In genomic region chr20:11585752-11586352, GRCh38 we compare ENCODE assay signal across 9 cellular contexts.
DNase-seq lines count a peak whose midpoint lies in the region; ATAC-seq and TF ChIP-seq lines count a peak whose summit lies in the region.
"Had no signal": no experiment of that assay in that cellular context is flagged by ENCODE, and none has a peak within 500 bp of the region (broad histone marks: within the 10 kb centered on the region; RNA-seq: fewer than 3 reads in every experiment).

No MANE protein-coding gene starts in this region.

- CTCF ChIA-PET in CD4-positive, alpha-beta T cell (lab: Charles Lee) = no interaction called here

- H3K27ac Mint-ChIP-seq in CD4-positive, alpha-beta T cell = no peak overlapping the region

- ATAC-seq in CD4-positive, alpha-beta T cell (ENCODE audit: poor library complexity) = no peak
- ATAC-seq in HG03135 (IDR thresholded peaks at IDR 0.05; ENCODE audit: unreplicated experiment) = no peak

- H3K9me3 Mint-ChIP-seq in CD4-positive, alpha-beta T cell = peaks cover 4% of the 10 kb centered on the region

- no peaks in the 10 kb centered on the region for H3K27me3 ChIP-seq in CD4-positive, alpha-beta T cell (ENCODE audit: control insufficient read depth, insufficient read depth, low read length)

- DNase-seq in EH (ENCODE audit: low read depth) (peak; percentile 15), NCI-H1694 treated with DMSO at 0.1 percent for 48 hours (lab: John Stamatoyannopoulos, UW) (peak; percentile 4), amniotic epithelial cell (ENCODE audit: low read depth) (peak; percentile 21), medulla oblongata (ENCODE audit: extremely low spot score) (peak; percentile 25), midbrain (lab: John Stamatoyannopoulos, UW) (no peak)
- no peak for DNase-seq in CD4-positive, alpha-beta T cell
- DNase-seq in stimulated activated CD4-positive, alpha-beta T cell treated with anti-CD3 and anti-CD28 coated beads, Interleukin-1b, Interleukin-23, amount 100 ng/mL, for 48 hours = no peak

- no peak overlapping the region for H3K27ac ChIP-seq in CD4-positive, alpha-beta T cell (ENCODE audit: low read depth, low read length)
- H3K27ac ChIP-seq: KMS-11 had no signal

- no peaks in the 10 kb centered on the region for H3K36me3 Mint-ChIP-seq in CD4-positive, alpha-beta T cell (ENCODE audit: low read depth)

- TF ChIP-seq CTCF in CD4-positive, alpha-beta T cell (IDR thresholded peaks at IDR 0.05) = no peak

- H3K27me3 Mint-ChIP-seq in CD4-positive, alpha-beta T cell = no peaks in the 10 kb centered on the region

- no peak overlapping the region for H3K4me3 Mint-ChIP-seq in CD4-positive, alpha-beta T cell

- no peaks in the 10 kb centered on the region for H3K9me3 ChIP-seq in CD4-positive, alpha-beta T cell (ENCODE audit: control insufficient read depth, low read length)

- H3K4me1 Mint-ChIP-seq in CD4-positive, alpha-beta T cell (ENCODE audit: low read depth) = no peaks in the 10 kb centered on the region

- intact Hi-C loops in CD4-positive, alpha-beta T cell (cut with DNase I, micrococcal nuclease) = no loop called here

- POLR2A ChIA-PET in CD4-positive, alpha-beta T cell (lab: Charles Lee) = no interaction called here

Comparison
In these comparisons a context has a peak if more than half of its experiments do, and no peak if none do; other contexts are left out.
1. DNase-seq: peak in EH (single experiment), NCI-H1694 treated with DMSO at 0.1 percent for 48 hours (single experiment), amniotic epithelial cell (single experiment) and medulla oblongata (single experiment); none in CD4-positive, alpha-beta T cell (0 of 10), midbrain (single experiment) and stimulated activated CD4-positive, alpha-beta T cell treated with anti-CD3 and anti-CD28 coated beads, Interleukin-1b, Interleukin-23, amount 100 ng/mL, for 48 hours (single experiment).